Comparison of ENCODE assay signal across 19 cellular contexts in genomic region chr10:14328881-14329280, GRCh38. TPM values are rescaled to one million over a fixed set of nuclear protein-coding genes. Genes with fewer than 3 reads are reported as not detected.
DNase-seq lines count a peak whose midpoint lies in the region; ATAC-seq, FAIRE-seq and TF ChIP-seq lines count a peak whose summit lies in the region.
"Had no signal": no experiment of that assay in that cellular context is flagged by ENCODE, and none has a peak within 500 bp of the region (broad histone marks: within the 10 kb centered on the region; RNA-seq: fewer than 3 reads in every experiment).

No MANE protein-coding gene starts in this region.

- no peak overlapping the region for H4K8ac ChIP-seq in H1 (ENCODE audit: extremely low read depth, insufficient read depth, low read length)

- H2BK120ac ChIP-seq in H1 (replicated peaks; ENCODE audit: low read depth, low read length): peak overlapping the region; percentile 82

- H3K4ac ChIP-seq in H1 (replicated peaks; ENCODE audit: insufficient read length, low read depth, low read length): no peak overlapping the region

- peaks cover 17% of the 10 kb centered on the region for H3K27me3 Mint-ChIP-seq in MCF 10A (ENCODE audit: insufficient read depth, unreplicated experiment)
- H3K27me3 Mint-ChIP-seq in progenitor cell of endocrine pancreas: peaks cover 29% of the 10 kb centered on the region
- peaks cover 31% of the 10 kb centered on the region for H3K27me3 Mint-ChIP-seq in activated CD8-positive, alpha-beta memory T cell treated with anti-CD3 and anti-CD28 coated beads, Interleukin-2, amount 10 ng/mL, durations not matched to agents 7 days and 5 days

- peak overlapping the region; percentile 26; the same call in 1 of the 2 replicates for H3K18ac ChIP-seq in H1 (ENCODE audit: extremely low read depth, low read length)

- H2AFZ ChIP-seq in mammary epithelial cell (ENCODE audit: low read depth, low read length) (peak overlapping the region; percentile 37), H1 (ENCODE audit: low read length) (no peak overlapping the region; the same call in 1 of the 2 replicates)

- WGBS in mammary epithelial cell (ENCODE audit: low coverage, missing lambda C conversion rate): 80% methylated on average over 5 of the region's 5 CpGs
- 89% methylated on average over 5 of the region's 5 CpGs; no CpG with 5 or more reads in 1 of the 2 experiments for WGBS in H1 (ENCODE audit: extremely low coverage in 1 of 2, insufficient coverage in 1 of 2, insufficient read length in 1 of 2, insufficient replicate concordance in 2 of 2, low coverage in 1 of 2, low lambda C conversion rate in 2 of 2, missing lambda C conversion rate in 1 of 2), 2 experiments

- 0 out of 2 replicates have a peak overlapping the region, but pooled peaks have one; percentile 5 for H2BK12ac ChIP-seq in H1 (ENCODE audit: low read depth, low read length)

- no peaks in the 10 kb centered on the region for H4K20me1 ChIP-seq in mammary epithelial cell (ENCODE audit: insufficient read depth, low read length)
- no peaks in the 10 kb centered on the region for H4K20me1 ChIP-seq in H1 (replicated peaks in 1 of 2; ENCODE audit: control insufficient read depth in 1 of 2, insufficient read depth in 2 of 2, low read length in 2 of 2)
- H4K20me1 ChIP-seq: BLaER1 had no signal

- in situ Hi-C loops in mammary epithelial cell (cut with MboI; ENCODE audit: low sequenced_read_pairs in 2 of 2): no loop called here

- BruUV-seq in mammary epithelial cell (replicated peaks; lab: Mats Ljungman, UMichigan) (no TSS peak), MCF 10A (replicated peaks; lab: Mats Ljungman, UMichigan) (no TSS peak)

- no peaks in the 10 kb centered on the region for H3K27me3 ChIP-seq in mammary epithelial cell (ENCODE audit: insufficient read depth, low read length)
- H3K27me3 ChIP-seq in H1 (replicated peaks in 1 of 4; ENCODE audit: control insufficient read depth in 3 of 4, extremely low read depth in 1 of 4, insufficient read depth in 3 of 4, low read length in 3 of 4): no peaks in the 10 kb centered on the region
- H3K27me3 ChIP-seq: BLaER1 had no signal

- H3K79me1 ChIP-seq in H1 (ENCODE audit: low read depth, low read length): no peaks in the 10 kb centered on the region; the same call in 1 of the 2 replicates

- H4K5ac ChIP-seq in H1 (ENCODE audit: insufficient read length, low read depth, low read length): peak overlapping the region; percentile 20

- no peak overlapping the region for H3K4me3 ChIP-seq in mammary epithelial cell (replicated peaks in 1 of 3; ENCODE audit: insufficient read depth in 1 of 3, low read depth in 2 of 3, low read length in 3 of 3)
- H3K4me3 ChIP-seq in H1 (ENCODE audit: extremely low read depth in 1 of 4, insufficient read depth in 2 of 4, low read depth in 3 of 4, low read length in 4 of 4): no peak overlapping the region; a peak in 1 of 8 replicates
- H3K4me3 ChIP-seq: BLaER1 had no signal

- TF ChIP-seq POLR2A in H1 (IDR thresholded peaks at IDR 0.05; ENCODE audit: control extremely low read depth in 1 of 2, low read depth in 2 of 2, low read length in 2 of 2): no peak

- no peak overlapping the region for H3K27ac ChIP-seq in mammary epithelial cell (ENCODE audit: insufficient read depth, low read depth, low read length)
- H3K27ac ChIP-seq in H1 (ENCODE audit: low read depth, low read length): no peak overlapping the region
- H3K27ac ChIP-seq: BLaER1, HL-60 had no signal

- H3K9ac ChIP-seq in mammary epithelial cell (ENCODE audit: insufficient read depth, low read length) (no peak overlapping the region), H1 (replicated peaks in 1 of 4; ENCODE audit: extremely low read depth in 1 of 4, low read depth in 3 of 4, low read length in 3 of 4) (no peak overlapping the region)
- H3K9ac ChIP-seq: BLaER1 had no signal

- dilution Hi-C loops in mammary epithelial cell (cut with HindIII; ENCODE audit: low sequenced_read_pairs): no loop called here

- H3K4me1 ChIP-seq in mammary epithelial cell (ENCODE audit: insufficient read depth, low read length) (peaks cover 12% of the 10 kb centered on the region), H1 (replicated peaks in 1 of 4; ENCODE audit: control insufficient read depth in 3 of 4, insufficient read depth in 4 of 4, low read length in 3 of 4) (peaks cover 17 to 21% (median 19%) of the 10 kb centered on the region in 4 experiments)
- H3K4me1 ChIP-seq: BLaER1 had no signal

- no peaks in the 10 kb centered on the region for H3K9me3 ChIP-seq in mammary epithelial cell (replicated peaks; ENCODE audit: insufficient read depth, low read length)
- no peaks in the 10 kb centered on the region for H3K9me3 ChIP-seq in H1 (ENCODE audit: insufficient read depth in 2 of 2, low read depth in 1 of 2, low read length in 1 of 2)
- H3K9me3 ChIP-seq: BLaER1 had no signal

- H3K4me3 Mint-ChIP-seq in MCF 10A (ENCODE audit: unreplicated experiment) (no peak overlapping the region), progenitor cell of endocrine pancreas (ENCODE audit: low read depth) (no peak overlapping the region)
- H3K4me3 Mint-ChIP-seq in activated CD8-positive, alpha-beta memory T cell treated with anti-CD3 and anti-CD28 coated beads, Interleukin-2, amount 10 ng/mL, durations not matched to agents 7 days and 5 days: no peak overlapping the region
- H3K4me3 Mint-ChIP-seq: CD14-positive monocyte; CD4-positive, alpha-beta memory T cell had no signal

- DNase-seq in mammary epithelial cell (no peak), MCF 10A (ENCODE audit: unreplicated experiment) (no peak), H1 (ENCODE audit: low read depth in 1 of 2, low spot score in 2 of 2) (no peak), progenitor cell of endocrine pancreas (ENCODE audit: low spot score, unreplicated experiment) (no peak), NCI-H2227 (lab: John Stamatoyannopoulos, UW; ENCODE audit: unreplicated experiment) (no peak), NCI-H146 (lab: John Stamatoyannopoulos, UW) (no peak)
- DNase-seq in activated CD8-positive, alpha-beta memory T cell treated with anti-CD3 and anti-CD28 coated beads, Interleukin-2, amount 10 ng/mL, durations not matched to agents 7 days and 5 days: no peak
- DNase-seq: 8988T; CD4-positive, alpha-beta memory T cell; DMS153; DMS79; GDM1; GOT3; HCEC 1CT had no signal

- CTCF ChIA-PET in mammary epithelial cell (lab: Charles Lee; ENCODE audit: low non-redundant PET) (no interaction called here), MCF 10A (lab: Yijun Ruan, JAX) (no interaction called here), H1 (lab: Charles Lee; ENCODE audit: partially characterized antibody) (interaction anchor here (1.3 to 1.9 kb wide), 3 partner anchors 9 to 27 kb away, joined by 4 to 11 read pairs (median 7); no protein-coding TSS in a partner anchor)
- CTCF ChIA-PET in activated CD8-positive, alpha-beta memory T cell treated with anti-CD3 and anti-CD28 coated beads, Interleukin-2, amount 10 ng/mL, durations not matched to agents 7 days and 5 days (lab: Charles Lee): no interaction called here

- POLR2A ChIA-PET in MCF 10A (lab: Yijun Ruan, JAX): no interaction called here
- POLR2A ChIA-PET in H1 (lab: Charles Lee; ENCODE audit: partially characterized antibody): no interaction called here

- TF ChIP-seq RAD21 in H1 (IDR thresholded peaks at IDR 0.05 in 1 of 2, conservative IDR thresholded peaks at IDR 0.05 in 1 of 2; ENCODE audit: low read depth in 2 of 2, low read length in 2 of 2): no peak

- TF ChIP-seq EP300 in H1 (IDR thresholded peaks at IDR 0.05; ENCODE audit: borderline replicate concordance in 1 of 2, low read depth in 2 of 2, low read length in 2 of 2): no peak

- H3K14ac ChIP-seq in H1 (ENCODE audit: insufficient read length): no peak overlapping the region

- H3K23me2 ChIP-seq in H1 (ENCODE audit: low read depth, low read length): no peaks in the 10 kb centered on the region; the same call in 1 of the 2 replicates

- intact Hi-C loops in mammary epithelial cell (cut with micrococcal nuclease): loop anchor here (10.0 kb wide), 1 partner anchor 124 kb away; no protein-coding TSS in a partner anchor
- intact Hi-C loops in MCF 10A (cut with micrococcal nuclease): no loop called here

- TF ChIP-seq CTCF in mammary epithelial cell (conservative IDR thresholded peaks at IDR 0.05 in 1 of 2, IDR thresholded peaks at IDR 0.05 in 1 of 2; ENCODE audit: extremely low read depth in 1 of 2, insufficient read depth in 1 of 2, low read depth in 1 of 2, low read length in 2 of 2) (no peak), MCF 10A (IDR thresholded peaks at IDR 0.05; ENCODE audit: unreplicated experiment) (no peak), H1 (IDR thresholded peaks at IDR 0.05; ENCODE audit: control extremely low read depth in 1 of 3, insufficient read depth in 1 of 3, low read depth in 1 of 3, low read length in 3 of 3) (0 out of 4 replicates have a peak, but pooled peaks of 1 of the 3 experiments have one; percentile 1), progenitor cell of endocrine pancreas (IDR thresholded peaks at IDR 0.05; ENCODE audit: unreplicated experiment) (peak; percentile 7)

- H3K23ac ChIP-seq in H1 (ENCODE audit: insufficient read length): no peak overlapping the region

- peak overlapping the region; percentile 94 for H4K91ac ChIP-seq in H1 (replicated peaks; ENCODE audit: insufficient read length, low read length)

- no peak for ATAC-seq in activated CD8-positive, alpha-beta memory T cell treated with anti-CD3 and anti-CD28 coated beads, Interleukin-2, amount 10 ng/mL, durations not matched to agents 7 days and 5 days

- H3K56ac ChIP-seq in H1 (replicated peaks; ENCODE audit: insufficient read length, low read depth, low read length): no peak overlapping the region

- no peak overlapping the region for H3K27ac Mint-ChIP-seq in MCF 10A (ENCODE audit: low read depth, unreplicated experiment)
- H3K27ac Mint-ChIP-seq in progenitor cell of endocrine pancreas: no peak overlapping the region
- H3K27ac Mint-ChIP-seq in activated CD8-positive, alpha-beta memory T cell treated with anti-CD3 and anti-CD28 coated beads, Interleukin-2, amount 10 ng/mL, durations not matched to agents 7 days and 5 days: no peak overlapping the region
- H3K27ac Mint-ChIP-seq: CD14-positive monocyte; CD4-positive, alpha-beta memory T cell had no signal

- no peaks in the 10 kb centered on the region for H3K4me1 Mint-ChIP-seq in MCF 10A (ENCODE audit: insufficient read depth, unreplicated experiment)
- no peaks in the 10 kb centered on the region for H3K4me1 Mint-ChIP-seq in progenitor cell of endocrine pancreas (ENCODE audit: low read depth)
- H3K4me1 Mint-ChIP-seq in activated CD8-positive, alpha-beta memory T cell treated with anti-CD3 and anti-CD28 coated beads, Interleukin-2, amount 10 ng/mL, durations not matched to agents 7 days and 5 days: no peaks in the 10 kb centered on the region
- H3K4me1 Mint-ChIP-seq: CD14-positive monocyte had no signal

- no peak overlapping the region; the same call in 1 of the 2 replicates for H2BK20ac ChIP-seq in H1 (ENCODE audit: low read length)

- H2BK15ac ChIP-seq in H1 (ENCODE audit: low read length): no peak overlapping the region

- peak overlapping the region; percentile 2; the same call in 1 of the 2 replicates for H2AK5ac ChIP-seq in H1 (ENCODE audit: low read depth, low read length)

- H3K9me3 Mint-ChIP-seq in MCF 10A (ENCODE audit: unreplicated experiment): peaks cover 4% of the 10 kb centered on the region
- H3K9me3 Mint-ChIP-seq in progenitor cell of endocrine pancreas (ENCODE audit: low read depth): no peaks in the 10 kb centered on the region
- H3K9me3 Mint-ChIP-seq in activated CD8-positive, alpha-beta memory T cell treated with anti-CD3 and anti-CD28 coated beads, Interleukin-2, amount 10 ng/mL, durations not matched to agents 7 days and 5 days (ENCODE audit: low read depth): no peaks in the 10 kb centered on the region
- H3K9me3 Mint-ChIP-seq: CD14-positive monocyte; CD4-positive, alpha-beta memory T cell had no signal

- H3K79me2 ChIP-seq in mammary epithelial cell (ENCODE audit: insufficient read depth, low read length) (no peaks in the 10 kb centered on the region), H1 (ENCODE audit: control insufficient read depth in 1 of 2, insufficient read depth in 2 of 2, low read length in 2 of 2) (no peaks in the 10 kb centered on the region)

- H3K4me2 ChIP-seq in mammary epithelial cell (ENCODE audit: insufficient read depth, low read depth, low read length): no peak overlapping the region
- peak overlapping the region in 1 of 2 experiments; percentile 59; a peak in 2 of 4 replicates for H3K4me2 ChIP-seq in H1 (ENCODE audit: insufficient read depth in 1 of 2, low read depth in 2 of 2, low read length in 2 of 2)
- H3K4me2 ChIP-seq: BLaER1 had no signal

- H3K36me3 Mint-ChIP-seq in MCF 10A (ENCODE audit: insufficient read depth, unreplicated experiment): peaks cover 6% of the 10 kb centered on the region
- no peaks in the 10 kb centered on the region for H3K36me3 Mint-ChIP-seq in progenitor cell of endocrine pancreas (ENCODE audit: insufficient read depth)
- no peaks in the 10 kb centered on the region for H3K36me3 Mint-ChIP-seq in activated CD8-positive, alpha-beta memory T cell treated with anti-CD3 and anti-CD28 coated beads, Interleukin-2, amount 10 ng/mL, durations not matched to agents 7 days and 5 days
- H3K36me3 Mint-ChIP-seq: CD14-positive monocyte; CD4-positive, alpha-beta memory T cell had no signal

- H3K36me3 ChIP-seq in mammary epithelial cell (ENCODE audit: insufficient read depth, low read length) (no peaks in the 10 kb centered on the region), H1 (ENCODE audit: control insufficient read depth in 2 of 4, insufficient read depth in 4 of 4, low read length in 3 of 4) (no peaks in the 10 kb centered on the region)
- H3K36me3 ChIP-seq: BLaER1 had no signal

- FAIRE-seq in H1 (lab: Jason Lieb, UNC): no peak
- FAIRE-seq: GM12892, GM18507 had no signal

- peak overlapping the region; percentile 29; the same call in 1 of the 2 replicates for H2BK5ac ChIP-seq in H1 (ENCODE audit: low read depth, low read length)

RNA-seq across cellular contexts. Expression of gene FRMD4A, which starts 1.8 kb away (rescaled TPM):
- total RNA-seq in mammary epithelial cell: 10 to 100 TPM in 1 of 2 donors, 1 to 10 TPM in 1; 4.7 to 27.1 TPM
- 27.6 TPM for polyA plus RNA-seq in mammary epithelial cell
- 55.2 TPM for polyA minus RNA-seq in mammary epithelial cell
- 0.23 and 8.9 TPM in 2 replicates for total RNA-seq in MCF 10A (2022)
- 37.2 and 39.6 TPM in 2 replicates for total RNA-seq in H1 (2021; fragmentation: NEBNext Ultra II Directional; extraction: Animal tissue kit (Norgen Biotek cat#: 25700))
- polyA plus RNA-seq in H1 (2011; rRNA removed): 26.2 and 38.6 TPM in 2 replicates
- 20.1 TPM for polyA plus RNA-seq in H1 (2011; cell fraction: cytosol; rRNA removed)
- polyA plus RNA-seq in H1 (2011; cell fraction: nucleus; rRNA removed): 44.7 TPM
- 22.6 to 31.1 TPM (median 30.7 TPM) in 4 replicates for polyA plus RNA-seq in H1 (2012, experiment 1 of 2)
- polyA plus RNA-seq in H1 (2012, experiment 2 of 2): 11.4 TPM
- 32.4 TPM for polyA plus RNA-seq in H1 (2013, experiment 1 of 2)
- 28.2 TPM for polyA plus RNA-seq in H1 (2013, experiment 2 of 2)
- polyA minus RNA-seq in H1 (2011; rRNA and poly(A)+ RNA removed): 52.1 and 54.0 TPM in 2 replicates
- polyA minus RNA-seq in H1 (2011; cell fraction: cytosol; rRNA and poly(A)+ RNA removed): 24.0 TPM
- polyA minus RNA-seq in H1 (2011; cell fraction: nucleus; rRNA and poly(A)+ RNA removed): 104 TPM
- 42.2 and 66.9 TPM in 2 replicates for total RNA-seq in progenitor cell of endocrine pancreas
- 1 to 10 TPM in 1 of 2 experiments, under 1 TPM in 1; 0.09 to 1.2 TPM for total RNA-seq in activated CD8-positive, alpha-beta memory T cell treated with anti-CD3 and anti-CD28 coated beads, Interleukin-2, amount 10 ng/mL, durations not matched to agents 7 days and 5 days
- polyA plus RNA-seq: CD14-positive monocyte had no signal
